8 cellular contexts compared by ENCODE assay signal in the genomic region with DNA sequence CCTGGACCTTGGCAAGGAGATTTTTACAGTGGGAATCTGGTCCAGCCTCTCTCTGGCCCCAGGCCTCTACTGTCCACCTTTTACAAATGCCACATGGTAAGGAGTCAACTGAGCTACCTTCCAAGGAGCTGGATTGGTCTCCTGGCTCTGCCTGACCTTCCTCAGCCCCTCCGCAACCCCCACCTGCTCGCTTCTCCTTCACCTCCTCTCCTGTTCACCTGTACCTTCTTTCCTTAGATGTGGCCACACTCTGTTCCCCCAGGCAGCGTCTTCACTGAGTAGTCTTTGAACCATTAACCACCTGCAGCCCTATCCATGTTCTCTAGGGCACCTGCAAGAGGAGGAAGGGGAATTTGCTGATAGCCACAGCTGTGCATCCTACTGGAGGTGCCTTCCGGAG. TPM values are rescaled to one million over a fixed set of nuclear protein-coding genes. Genes with fewer than 3 reads are reported as not detected.
A peak's percentile ranks its signal among the peaks of the same experiment; 100 is the strongest.
DNase-seq lines count a peak whose midpoint lies in the region; TF ChIP-seq lines count a peak whose summit lies in the region.

No MANE protein-coding gene starts in this region.

- H3K4me1 ChIP-seq in liver (ENCODE audit: control insufficient read depth in 4 of 4, insufficient read depth in 4 of 4, low read length in 3 of 4): peaks cover 0 to 7% (median 6%) of the 10 kb centered on the region in 4 donors

- 95% methylated on average over 4 of the region's 4 CpGs for WGBS in liver

- peak overlapping the region; percentile 22 to 67 for H3K27ac ChIP-seq in liver (ENCODE audit: low read depth in 1 of 2, low read length in 2 of 2)
- peak overlapping the region; percentile 64 for H3K27ac ChIP-seq in substantia nigra (ENCODE audit: low read depth, low read length, poor library complexity, severe bottlenecking)

- no peak for TF ChIP-seq CTCF in liver (IDR thresholded peaks at IDR 0.05; ENCODE audit: low read depth, low read length, missing input control)

- peak overlapping the region in 1 of 2 donors; percentile 20 for H3K9ac ChIP-seq in liver (ENCODE audit: low read depth in 1 of 2, low read length in 2 of 2)

- no peak for DNase-seq in activated T-cell treated with anti-CD3 and anti-CD28 coated beads, Interleukin-2, amount 50 U/mL, for 24 hours
- no peak for DNase-seq in activated T-cell treated with anti-CD3 and anti-CD28 coated beads, Interleukin-2, amount 50 U/mL, for 1 hour
- no peak for DNase-seq in substantia nigra (lab: John Stamatoyannopoulos, UW)
- DNase-seq in iPS-NIHi7 (ENCODE audit: extremely low spot score): no peak
- no peak for DNase-seq in stimulated activated CD8-positive, alpha-beta memory T cell treated with anti-CD3 and anti-CD28 coated beads, Interleukin-4, amount 100 ng/mL, for 48 hours
- DNase-seq in activated gamma-delta T cell (lab: John Stamatoyannopoulos, UW): no peak

- peaks cover 10% of the 10 kb centered on the region for H3K36me3 Mint-ChIP-seq in activated T-cell treated with anti-CD3 and anti-CD28 coated beads, Interleukin-2, amount 50 U/mL, for 24 hours (ENCODE audit: low read depth)
- peaks cover 9% of the 10 kb centered on the region for H3K36me3 Mint-ChIP-seq in activated naive CD8-positive, alpha-beta T cell

- peaks cover 67% of the 10 kb centered on the region for H3K4me1 Mint-ChIP-seq in activated T-cell treated with anti-CD3 and anti-CD28 coated beads, Interleukin-2, amount 50 U/mL, for 24 hours (ENCODE audit: low read depth)
- H3K4me1 Mint-ChIP-seq in activated naive CD8-positive, alpha-beta T cell (ENCODE audit: low read depth): peaks cover 85% of the 10 kb centered on the region

- peak overlapping the region; percentile 75 for H3K4me3 Mint-ChIP-seq in activated T-cell treated with anti-CD3 and anti-CD28 coated beads, Interleukin-2, amount 50 U/mL, for 24 hours
- peak overlapping the region; percentile 93 for H3K4me3 Mint-ChIP-seq in activated naive CD8-positive, alpha-beta T cell

- no peak overlapping the region for H3K4me3 ChIP-seq in liver (ENCODE audit: low read depth in 1 of 3, low read length in 3 of 3)

- H3K27me3 ChIP-seq in liver (ENCODE audit: control insufficient read depth in 4 of 4, insufficient read depth in 4 of 4, low read length in 3 of 4): no peaks in the 10 kb centered on the region

- H3K9me3 Mint-ChIP-seq in activated T-cell treated with anti-CD3 and anti-CD28 coated beads, Interleukin-2, amount 50 U/mL, for 24 hours: no peaks in the 10 kb centered on the region
- no peaks in the 10 kb centered on the region for H3K9me3 Mint-ChIP-seq in activated naive CD8-positive, alpha-beta T cell (ENCODE audit: low read depth)

- no peaks in the 10 kb centered on the region for H3K36me3 ChIP-seq in liver (ENCODE audit: control insufficient read depth in 4 of 4, insufficient read depth in 3 of 4, low read depth in 1 of 4, low read length in 3 of 4)

- peak overlapping the region; percentile 96 for H3K27ac Mint-ChIP-seq in activated T-cell treated with anti-CD3 and anti-CD28 coated beads, Interleukin-2, amount 50 U/mL, for 24 hours
- peak overlapping the region; percentile 100 for H3K27ac Mint-ChIP-seq in activated naive CD8-positive, alpha-beta T cell

- H3K9me3 ChIP-seq in liver (ENCODE audit: control insufficient read depth in 4 of 4, low read length in 3 of 4): no peaks in the 10 kb centered on the region

- H3K27me3 Mint-ChIP-seq in activated T-cell treated with anti-CD3 and anti-CD28 coated beads, Interleukin-2, amount 50 U/mL, for 24 hours: no peaks in the 10 kb centered on the region
- H3K27me3 Mint-ChIP-seq in activated naive CD8-positive, alpha-beta T cell: no peaks in the 10 kb centered on the region

- TF ChIP-seq RAD21 in liver (IDR thresholded peaks at IDR 0.05): no peak

TF ChIP-seq in liver, 16 proteins besides CTCF, POLR2A, EP300 and RAD21:
- TF ChIP-seq TAF1 (conservative IDR thresholded peaks at IDR 0.05): no peak
- no peak for TF ChIP-seq EGR1 (IDR thresholded peaks at IDR 0.05; ENCODE audit: low read depth in 2 of 2)
- TF ChIP-seq JUND (IDR thresholded peaks at IDR 0.05): no peak
- no peak for TF ChIP-seq RXRA (IDR thresholded peaks at IDR 0.05)
- TF ChIP-seq NR2F2 (IDR thresholded peaks at IDR 0.05): no peak
- no peak for TF ChIP-seq GABPA (IDR thresholded peaks at IDR 0.05 in 1 of 2, conservative IDR thresholded peaks at IDR 0.05 in 1 of 2)
- no peak for TF ChIP-seq FOXA1 (IDR thresholded peaks at IDR 0.05)
- TF ChIP-seq HNF4G (IDR thresholded peaks at IDR 0.05): no peak
- no peak for TF ChIP-seq HNF4A (conservative IDR thresholded peaks at IDR 0.05)
- TF ChIP-seq, protein P1, sequence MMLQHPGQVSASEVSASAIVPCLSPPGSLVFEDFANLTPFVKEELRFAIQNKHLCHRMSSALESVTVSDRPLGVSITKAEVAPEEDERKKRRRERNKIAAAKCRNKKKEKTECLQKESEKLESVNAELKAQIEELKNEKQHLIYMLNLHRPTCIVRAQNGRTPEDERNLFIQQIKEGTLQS (IDR thresholded peaks at IDR 0.05): no peak
- no peak for TF ChIP-seq FOXA2 (IDR thresholded peaks at IDR 0.05)
- TF ChIP-seq, protein P2, sequence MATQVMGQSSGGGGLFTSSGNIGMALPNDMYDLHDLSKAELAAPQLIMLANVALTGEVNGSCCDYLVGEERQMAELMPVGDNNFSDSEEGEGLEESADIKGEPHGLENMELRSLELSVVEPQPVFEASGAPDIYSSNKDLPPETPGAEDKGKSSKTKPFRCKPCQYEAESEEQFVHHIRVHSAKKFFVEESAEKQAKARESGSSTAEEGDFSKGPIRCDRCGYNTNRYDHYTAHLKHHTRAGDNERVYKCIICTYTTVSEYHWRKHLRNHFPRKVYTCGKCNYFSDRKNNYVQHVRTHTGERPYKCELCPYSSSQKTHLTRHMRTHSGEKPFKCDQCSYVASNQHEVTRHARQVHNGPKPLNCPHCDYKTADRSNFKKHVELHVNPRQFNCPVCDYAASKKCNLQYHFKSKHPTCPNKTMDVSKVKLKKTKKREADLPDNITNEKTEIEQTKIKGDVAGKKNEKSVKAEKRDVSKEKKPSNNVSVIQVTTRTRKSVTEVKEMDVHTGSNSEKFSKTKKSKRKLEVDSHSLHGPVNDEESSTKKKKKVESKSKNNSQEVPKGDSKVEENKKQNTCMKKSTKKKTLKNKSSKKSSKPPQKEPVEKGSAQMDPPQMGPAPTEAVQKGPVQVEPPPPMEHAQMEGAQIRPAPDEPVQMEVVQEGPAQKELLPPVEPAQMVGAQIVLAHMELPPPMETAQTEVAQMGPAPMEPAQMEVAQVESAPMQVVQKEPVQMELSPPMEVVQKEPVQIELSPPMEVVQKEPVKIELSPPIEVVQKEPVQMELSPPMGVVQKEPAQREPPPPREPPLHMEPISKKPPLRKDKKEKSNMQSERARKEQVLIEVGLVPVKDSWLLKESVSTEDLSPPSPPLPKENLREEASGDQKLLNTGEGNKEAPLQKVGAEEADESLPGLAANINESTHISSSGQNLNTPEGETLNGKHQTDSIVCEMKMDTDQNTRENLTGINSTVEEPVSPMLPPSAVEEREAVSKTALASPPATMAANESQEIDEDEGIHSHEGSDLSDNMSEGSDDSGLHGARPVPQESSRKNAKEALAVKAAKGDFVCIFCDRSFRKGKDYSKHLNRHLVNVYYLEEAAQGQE (IDR thresholded peaks at IDR 0.05): no peak
- TF ChIP-seq, protein P3, sequence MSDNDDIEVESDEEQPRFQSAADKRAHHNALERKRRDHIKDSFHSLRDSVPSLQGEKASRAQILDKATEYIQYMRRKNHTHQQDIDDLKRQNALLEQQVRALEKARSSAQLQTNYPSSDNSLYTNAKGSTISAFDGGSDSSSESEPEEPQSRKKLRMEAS (IDR thresholded peaks at IDR 0.05): no peak
- TF ChIP-seq, protein P4, sequence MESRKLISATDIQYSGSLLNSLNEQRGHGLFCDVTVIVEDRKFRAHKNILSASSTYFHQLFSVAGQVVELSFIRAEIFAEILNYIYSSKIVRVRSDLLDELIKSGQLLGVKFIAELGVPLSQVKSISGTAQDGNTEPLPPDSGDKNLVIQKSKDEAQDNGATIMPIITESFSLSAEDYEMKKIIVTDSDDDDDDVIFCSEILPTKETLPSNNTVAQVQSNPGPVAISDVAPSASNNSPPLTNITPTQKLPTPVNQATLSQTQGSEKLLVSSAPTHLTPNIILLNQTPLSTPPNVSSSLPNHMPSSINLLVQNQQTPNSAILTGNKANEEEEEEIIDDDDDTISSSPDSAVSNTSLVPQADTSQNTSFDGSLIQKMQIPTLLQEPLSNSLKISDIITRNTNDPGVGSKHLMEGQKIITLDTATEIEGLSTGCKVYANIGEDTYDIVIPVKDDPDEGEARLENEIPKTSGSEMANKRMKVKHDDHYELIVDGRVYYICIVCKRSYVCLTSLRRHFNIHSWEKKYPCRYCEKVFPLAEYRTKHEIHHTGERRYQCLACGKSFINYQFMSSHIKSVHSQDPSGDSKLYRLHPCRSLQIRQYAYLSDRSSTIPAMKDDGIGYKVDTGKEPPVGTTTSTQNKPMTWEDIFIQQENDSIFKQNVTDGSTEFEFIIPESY (IDR thresholded peaks at IDR 0.05): no peak
- TF ChIP-seq YY1 (IDR thresholded peaks at IDR 0.05): no peak
- no peak for TF ChIP-seq SP1 (IDR thresholded peaks at IDR 0.05)
TF ChIP-seq in liver: peak in this region for 0.

RNA-seq across cellular contexts. Expression of a gene that starts 55.3 kb away (rescaled TPM):
- total RNA-seq in liver: 1 to 10 TPM; 4.0 to 5.3 TPM
- polyA plus RNA-seq in liver: 1 to 10 TPM; 1.2 to 4.8 TPM
